ENCODE assay signal across 9 cellular contexts in the genomic region with DNA sequence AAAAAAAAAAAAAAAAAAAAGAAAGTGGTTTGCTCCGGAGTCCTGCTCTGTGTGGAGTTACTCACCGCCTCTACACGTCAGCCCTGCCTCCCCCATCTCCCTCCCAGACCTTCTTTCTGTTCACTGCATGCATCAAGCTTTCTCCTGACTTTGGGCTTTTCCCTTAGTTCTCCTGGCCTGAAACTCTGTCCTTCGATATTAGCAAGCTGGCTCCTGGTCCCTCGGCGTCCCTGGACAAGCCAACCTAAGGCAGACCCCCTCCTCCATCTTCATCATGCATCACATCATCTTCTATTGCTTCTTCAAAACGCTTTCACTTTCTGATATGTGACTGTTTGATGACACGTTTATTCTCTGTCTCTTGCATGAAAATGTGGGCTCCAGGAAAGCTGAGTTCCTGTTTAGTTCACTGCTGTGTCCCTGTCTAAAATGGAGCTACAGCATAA. TPM values are rescaled to one million over a fixed set of nuclear protein-coding genes. Genes with fewer than 3 reads are reported as not detected.
DNase-seq lines count a peak whose midpoint lies in the region; ATAC-seq and TF ChIP-seq lines count a peak whose summit lies in the region.
"Had no signal": no experiment of that assay in that cellular context is flagged by ENCODE, and none has a peak within 500 bp of the region (broad histone marks: within the 10 kb centered on the region; RNA-seq: fewer than 3 reads in every experiment).

No MANE protein-coding gene starts in this region.

- H3K4me2 ChIP-seq in DOHH2 (ENCODE audit: low read length): peak overlapping the region; percentile 60
- no peak overlapping the region for H3K4me2 ChIP-seq in H9 (ENCODE audit: insufficient read depth, insufficient read length, low read length)

- H3K79me2 ChIP-seq in DOHH2 (ENCODE audit: control insufficient read depth, low read length): no peaks in the 10 kb centered on the region
- no peaks in the 10 kb centered on the region for H3K79me2 ChIP-seq in H9 (ENCODE audit: insufficient read depth, low read length)

- H3K27me3 Mint-ChIP-seq in H9 (ENCODE audit: low read depth): peaks cover 11% of the 10 kb centered on the region

- no peak overlapping the region for H2BK20ac ChIP-seq in H9 (ENCODE audit: low read depth, low read length, poor library complexity, severe bottlenecking)

- no peaks in the 10 kb centered on the region for H3K36me3 ChIP-seq in DOHH2 (ENCODE audit: control insufficient read depth, low read length)

- H3T11ph ChIP-seq in H9 (ENCODE audit: low read length): no peak overlapping the region

- H3K27me3 ChIP-seq in DOHH2 (ENCODE audit: control insufficient read depth, low read length): no peaks in the 10 kb centered on the region
- no peaks in the 10 kb centered on the region for H3K27me3 ChIP-seq in H9 (ENCODE audit: insufficient read depth, low read length)

- no peak overlapping the region for H2BK12ac ChIP-seq in H9 (ENCODE audit: insufficient read length, low read depth, low read length)

- no peak overlapping the region for H3K23ac ChIP-seq in H9 (ENCODE audit: insufficient read length, low read depth, low read length)

- no peak overlapping the region for H3K4me3 Mint-ChIP-seq in H9
- H3K4me3 Mint-ChIP-seq: brain had no signal

- H2AFZ ChIP-seq in H9 (ENCODE audit: low read length): no peak overlapping the region

- peaks cover 8 to 9% of the 10 kb centered on the region in 2 experiments for H3K4me1 Mint-ChIP-seq in H9

- WGBS in H9 (ENCODE audit: extremely low coverage, insufficient read length, low lambda C conversion rate): no CpG with 5 or more reads among the region's 8 CpGs

- no peaks in the 10 kb centered on the region for H4K20me1 ChIP-seq in DOHH2 (ENCODE audit: control insufficient read depth, insufficient read depth, low read depth, low read length)
- no peaks in the 10 kb centered on the region for H4K20me1 ChIP-seq in H9 (ENCODE audit: control insufficient read depth, insufficient read depth, insufficient read length)

- H4K5ac ChIP-seq in H9 (ENCODE audit: insufficient read length, low read depth, low read length): no peak overlapping the region

- H3K18ac ChIP-seq in H9 (ENCODE audit: insufficient read length, low read depth, low read length): no peak overlapping the region

- H3K36me3 Mint-ChIP-seq in H9 (ENCODE audit: insufficient read depth in 1 of 3, low read depth in 3 of 3): peaks cover 0 to 9% (median 2%) of the 10 kb centered on the region in 3 experiments; a peak in 4 of 7 replicates

- TF ChIP-seq CTCF in DOHH2 (IDR thresholded peaks at IDR 0.05; ENCODE audit: low read depth, low read length, poor library complexity, severe bottlenecking) (no peak), choroid plexus epithelial cell (conservative IDR thresholded peaks at IDR 0.05; ENCODE audit: low read depth, low read length) (no peak), H9 (conservative IDR thresholded peaks at IDR 0.05) (no peak)

- H3K9me3 ChIP-seq in DOHH2 (ENCODE audit: control insufficient read depth, insufficient read depth, low read length) (peaks cover 2% of the 10 kb centered on the region; the same call in 1 of the 2 replicates), H9 (ENCODE audit: control insufficient read depth, low read depth, low read length) (no peaks in the 10 kb centered on the region)

- peaks cover 46% of the 10 kb centered on the region for H3K4me1 ChIP-seq in DOHH2 (ENCODE audit: control insufficient read depth, low read length)
- no peaks in the 10 kb centered on the region; the same call in 1 of the 2 replicates for H3K4me1 ChIP-seq in H9 (ENCODE audit: insufficient read depth, low read length)

- no peak overlapping the region for H3K56ac ChIP-seq in H9 (ENCODE audit: insufficient read length, low read depth, low read length)

- peak; percentile 78 for ATAC-seq in GM21529 (IDR thresholded peaks at IDR 0.05; ENCODE audit: unreplicated experiment)

- peak overlapping the region; percentile 40; the same call in 1 of the 2 replicates for H3K27ac ChIP-seq in DOHH2 (ENCODE audit: low read depth, low read length)
- H3K27ac ChIP-seq in H9 (ENCODE audit: insufficient read length, low read depth, low read length): no peak overlapping the region

- H4K8ac ChIP-seq in H9 (replicated peaks; ENCODE audit: insufficient read length, low read depth, low read length): no peak overlapping the region

- no peak overlapping the region for H2BK15ac ChIP-seq in H9 (ENCODE audit: low read depth, low read length)

- no peaks in the 10 kb centered on the region for H3K79me1 ChIP-seq in H9 (ENCODE audit: insufficient read depth, low read depth, low read length, poor library complexity, severe bottlenecking)

- H3K9me3 Mint-ChIP-seq in H9: peaks cover 7 to 13% of the 10 kb centered on the region in 2 experiments

- peaks cover 3% of the 10 kb centered on the region; the same call in 1 of the 2 replicates for H3F3A ChIP-seq in DOHH2 (ENCODE audit: control insufficient read depth, insufficient read depth)

- no peak overlapping the region for H4K91ac ChIP-seq in H9 (ENCODE audit: insufficient read length, low read depth, low read length)

- H3K9me2 ChIP-seq in DOHH2 (replicated peaks; ENCODE audit: control insufficient read depth, low read length): no peaks in the 10 kb centered on the region

- no peak overlapping the region for H2AK5ac ChIP-seq in H9 (ENCODE audit: insufficient read length, low read length)

- DNase-seq in NAMALWA (ENCODE audit: low spot score): peak; percentile 50
- peak; percentile 45 for DNase-seq in choroid plexus epithelial cell (ENCODE audit: low read depth)
- no peak for DNase-seq in globus pallidus (ENCODE audit: low spot score)
- no peak for DNase-seq in HPDE6-E6E7 (ENCODE audit: extremely low spot score)
- DNase-seq in H9: no peak
- DNase-seq in hippocampal formation (lab: John Stamatoyannopoulos, UW): no peak

- no peak overlapping the region for H3K27ac Mint-ChIP-seq in H9

- H3K23me2 ChIP-seq in H9 (ENCODE audit: insufficient read length, low read depth, low read length, poor library complexity, severe bottlenecking): no peaks in the 10 kb centered on the region

- H2BK120ac ChIP-seq in H9 (ENCODE audit: low read depth, low read length, poor library complexity, severe bottlenecking): no peak overlapping the region

- H3K9ac ChIP-seq in H9 (ENCODE audit: extremely low read depth, insufficient read length, low read length): no peak overlapping the region

- no peak overlapping the region for H2BK5ac ChIP-seq in H9 (ENCODE audit: insufficient read length, low read length)

- no peak overlapping the region for H3K14ac ChIP-seq in H9 (ENCODE audit: insufficient read depth, low read length)

- H3K4me3 ChIP-seq in DOHH2 (ENCODE audit: low read length): peak overlapping the region; percentile 52
- no peak overlapping the region for H3K4me3 ChIP-seq in choroid plexus epithelial cell (ENCODE audit: low read depth, low read length)

- no peak overlapping the region for H3K4ac ChIP-seq in H9 (ENCODE audit: low read depth, low read length)

RNA-seq across cellular contexts. Expression of gene SLC15A4, which starts 40.6 kb away (rescaled TPM):
- total RNA-seq in H9 (2021): 21.6 and 23.0 TPM in 2 replicates

Comparison
In these comparisons a context has a peak if more than half of its experiments do, and no peak if none do; other contexts are left out.
1. DNase-seq: peak in NAMALWA (single experiment) and choroid plexus epithelial cell (single experiment); none in globus pallidus (single experiment), HPDE6-E6E7 (single experiment), H9 (single experiment) and hippocampal formation (0 of 2).